Comparison of ENCODE assay signal across 24 cellular contexts in genomic region chr19:1366899-1367870, GRCh38. TPM values are rescaled to one million over a fixed set of nuclear protein-coding genes. Genes with fewer than 3 reads are reported as not detected.
DNase-seq lines count a peak whose midpoint lies in the region; ATAC-seq and TF ChIP-seq lines count a peak whose summit lies in the region.
"Had no signal": no experiment of that assay in that cellular context is flagged by ENCODE, and none has a peak within 500 bp of the region (broad histone marks: within the 10 kb centered on the region; RNA-seq: fewer than 3 reads in every experiment).

No MANE protein-coding gene starts in this region.

- DNase-seq in cardiac muscle cell (ENCODE audit: low read depth in 1 of 2, low spot score in 1 of 2) (no peak), cardiac septum (ENCODE audit: low spot score) (no peak), RWPE1 (ENCODE audit: low spot score) (no peak), glutamatergic neuron (no peak), osteocyte (ENCODE audit: extremely low spot score, unreplicated experiment) (no peak), OCI-LY7 (ENCODE audit: low spot score) (no peak), COLO668 (lab: John Stamatoyannopoulos, UW; ENCODE audit: unreplicated experiment) (no peak)
- DNase-seq: activated CD4-positive, alpha-beta T cell treated with anti-CD3 and anti-CD28 coated beads, Interleukin-2, amount 10 ng/mL, durations not matched to agents 7 days and 5 days; activated naive CD8-positive, alpha-beta T cell treated with anti-CD3 and anti-CD28 coated beads, Interleukin-2, amount 10 ng/mL, durations not matched to agents 7 days and 5 days; DMS 273 treated with DMSO at 0.1 percent for 48 hours; H7; naive B cell; NCI-H146; NCI-H2171 treated with DMSO at 0.1 percent for 48 hours; NCI-H526 treated with DMSO at 0.1 percent for 48 hours; PC-3; stimulated activated CD4-positive, alpha-beta T cell treated with anti-CD3 and anti-CD28 coated beads, Interleukin-4, amount 100 ng/mL, for 24 hours; T-helper 1 cell had no signal

- no peaks in the 10 kb centered on the region for H3K79me2 ChIP-seq in OCI-LY7 (ENCODE audit: insufficient read depth, low read depth, low read length)

- peaks cover 30% of the 10 kb centered on the region for H3K36me3 ChIP-seq in cardiac muscle cell
- H3K36me3 ChIP-seq in OCI-LY7 (ENCODE audit: insufficient read depth, low read length): peaks cover 82% of the 10 kb centered on the region

- H3K27ac ChIP-seq in cardiac muscle cell: peak overlapping the region; percentile 82
- H3K27ac ChIP-seq in RWPE1: peak overlapping the region; percentile 23; the same call in 1 of the 2 replicates
- H3K27ac ChIP-seq in OCI-LY7 (ENCODE audit: low read depth, low read length, poor library complexity, severe bottlenecking): no peak overlapping the region
- H3K27ac ChIP-seq: A549, right atrium auricular region, tibial nerve had no signal

- POLR2A ChIA-PET in RWPE1 (lab: Yijun Ruan, JAX; ENCODE audit: low non-redundant PET) (no interaction called here), OCI-LY7 (lab: Charles Lee) (no interaction called here)

- H3K4me3 Mint-ChIP-seq in glutamatergic neuron (ENCODE audit: unreplicated experiment) (no peak overlapping the region), osteocyte (ENCODE audit: unreplicated experiment) (no peak overlapping the region)
- H3K4me3 Mint-ChIP-seq: activated CD4-positive, alpha-beta T cell treated with anti-CD3 and anti-CD28 coated beads, Interleukin-2, amount 10 ng/mL, durations not matched to agents 7 days and 5 days; activated naive CD8-positive, alpha-beta T cell treated with anti-CD3 and anti-CD28 coated beads, Interleukin-2, amount 10 ng/mL, durations not matched to agents 7 days and 5 days; memory B cell; stimulated activated naive CD8-positive, alpha-beta T cell treated with anti-CD3 and anti-CD28 coated beads, Interleukin-15, Interleukin-2, amounts not matched to agents 100 ng/mL and 50 ng/mL, for 24 hours had no signal

- H3K27me3 Mint-ChIP-seq in glutamatergic neuron (ENCODE audit: unreplicated experiment): no peaks in the 10 kb centered on the region
- no peaks in the 10 kb centered on the region for H3K27me3 Mint-ChIP-seq in osteocyte (ENCODE audit: unreplicated experiment)
- H3K27me3 Mint-ChIP-seq: activated CD4-positive, alpha-beta T cell treated with anti-CD3 and anti-CD28 coated beads, Interleukin-2, amount 10 ng/mL, durations not matched to agents 7 days and 5 days; activated naive CD8-positive, alpha-beta T cell treated with anti-CD3 and anti-CD28 coated beads, Interleukin-2, amount 10 ng/mL, durations not matched to agents 7 days and 5 days; memory B cell; naive B cell; stimulated activated naive CD8-positive, alpha-beta T cell treated with anti-CD3 and anti-CD28 coated beads, Interleukin-15, Interleukin-2, amounts not matched to agents 100 ng/mL and 50 ng/mL, for 24 hours had no signal

- H3K36me3 Mint-ChIP-seq in glutamatergic neuron (ENCODE audit: unreplicated experiment): peaks cover 2% of the 10 kb centered on the region
- peaks cover 25% of the 10 kb centered on the region for H3K36me3 Mint-ChIP-seq in osteocyte (ENCODE audit: unreplicated experiment)
- H3K36me3 Mint-ChIP-seq: naive B cell had no signal

- H3K4me3 ChIP-seq in cardiac muscle cell: no peak overlapping the region
- H3K4me3 ChIP-seq in OCI-LY7 (ENCODE audit: low read depth, low read length, poor library complexity, severe bottlenecking): no peak overlapping the region
- H3K4me3 ChIP-seq: A549, right atrium auricular region, tibial nerve had no signal

- H3K9me3 ChIP-seq in cardiac muscle cell (ENCODE audit: low read depth) (no peaks in the 10 kb centered on the region), OCI-LY7 (ENCODE audit: low read length) (no peaks in the 10 kb centered on the region)
- H3K9me3 ChIP-seq: A549, right atrium auricular region, tibial nerve had no signal

- no peaks in the 10 kb centered on the region for H3K27me3 ChIP-seq in cardiac muscle cell
- H3K27me3 ChIP-seq: right atrium auricular region, tibial nerve had no signal

- no peak overlapping the region for H3K4me2 ChIP-seq in OCI-LY7 (ENCODE audit: low read length)
- H3K4me2 ChIP-seq: A549 had no signal

- TF ChIP-seq CTCF in cardiac muscle cell (IDR thresholded peaks at IDR 0.05; ENCODE audit: low read depth, low read length): no peak
- TF ChIP-seq CTCF in RWPE1 (conservative IDR thresholded peaks at IDR 0.05; ENCODE audit: low read depth): no peak
- no peak for TF ChIP-seq CTCF in glutamatergic neuron (IDR thresholded peaks at IDR 0.05; ENCODE audit: partially characterized antibody, unreplicated experiment)
- TF ChIP-seq CTCF in osteocyte (IDR thresholded peaks at IDR 0.05): no peak
- no peak for TF ChIP-seq CTCF in OCI-LY7 (conservative IDR thresholded peaks at IDR 0.05; ENCODE audit: low read length)

- BruUV-seq in OCI-LY7 (replicated peaks; lab: Mats Ljungman, UMichigan): no TSS peak

- no peaks in the 10 kb centered on the region for H3K9me2 ChIP-seq in OCI-LY7 (ENCODE audit: insufficient read depth, low read length)

- intact Hi-C loops in cardiac septum (cut with DNase I): no loop called here
- intact Hi-C loops in OCI-LY7 (cut with micrococcal nuclease; ENCODE audit: unreplicated experiment): loop anchor here (1.0 kb wide), 1 partner anchor 23 kb away; no protein-coding TSS in a partner anchor

- no peak overlapping the region for H2AFZ ChIP-seq in OCI-LY7 (ENCODE audit: low read length)

- H3K4me1 ChIP-seq in cardiac muscle cell (ENCODE audit: low read depth) (peaks cover 13% of the 10 kb centered on the region), OCI-LY7 (ENCODE audit: insufficient read depth, low read length, poor library complexity, severe bottlenecking) (no peaks in the 10 kb centered on the region)

- no peaks in the 10 kb centered on the region for H4K20me1 ChIP-seq in OCI-LY7 (ENCODE audit: insufficient read depth, low read length)

- CTCF ChIA-PET in RWPE1 (lab: Yijun Ruan, JAX): interaction anchor here (0.7 kb wide), 1 partner anchor 53 kb away, joined by 3 read pairs; no protein-coding TSS in a partner anchor
- CTCF ChIA-PET in OCI-LY7 (lab: Charles Lee; ENCODE audit: unreplicated experiment): no interaction called here

- H3K4me1 Mint-ChIP-seq in glutamatergic neuron (ENCODE audit: low read depth, unreplicated experiment) (peaks cover 4% of the 10 kb centered on the region), osteocyte (ENCODE audit: unreplicated experiment) (peaks cover 7% of the 10 kb centered on the region)

- peak overlapping the region; percentile 23 for H3K27ac Mint-ChIP-seq in glutamatergic neuron (ENCODE audit: unreplicated experiment)
- H3K27ac Mint-ChIP-seq in osteocyte (ENCODE audit: unreplicated experiment): no peak overlapping the region
- H3K27ac Mint-ChIP-seq: activated CD4-positive, alpha-beta T cell treated with anti-CD3 and anti-CD28 coated beads, Interleukin-2, amount 10 ng/mL, durations not matched to agents 7 days and 5 days; activated naive CD8-positive, alpha-beta T cell treated with anti-CD3 and anti-CD28 coated beads, Interleukin-2, amount 10 ng/mL, durations not matched to agents 7 days and 5 days; memory B cell; stimulated activated naive CD8-positive, alpha-beta T cell treated with anti-CD3 and anti-CD28 coated beads, Interleukin-15, Interleukin-2, amounts not matched to agents 100 ng/mL and 50 ng/mL, for 24 hours had no signal

- no peak for ATAC-seq in HG03521 (IDR thresholded peaks at IDR 0.05; ENCODE audit: unreplicated experiment)
- ATAC-seq: A549, PC-3 had no signal

- H3K9me3 Mint-ChIP-seq in glutamatergic neuron (ENCODE audit: unreplicated experiment): peaks cover 2% of the 10 kb centered on the region
- H3K9me3 Mint-ChIP-seq in osteocyte (ENCODE audit: unreplicated experiment): no peaks in the 10 kb centered on the region
- H3K9me3 Mint-ChIP-seq: activated CD4-positive, alpha-beta T cell treated with anti-CD3 and anti-CD28 coated beads, Interleukin-2, amount 10 ng/mL, durations not matched to agents 7 days and 5 days; activated naive CD8-positive, alpha-beta T cell treated with anti-CD3 and anti-CD28 coated beads, Interleukin-2, amount 10 ng/mL, durations not matched to agents 7 days and 5 days; memory B cell; naive B cell; stimulated activated naive CD8-positive, alpha-beta T cell treated with anti-CD3 and anti-CD28 coated beads, Interleukin-15, Interleukin-2, amounts not matched to agents 100 ng/mL and 50 ng/mL, for 24 hours had no signal

RNA-seq across cellular contexts. Expression of gene NDUFS7, which starts 16.5 kb away (rescaled TPM):
- 264 and 266 TPM in 2 replicates for total RNA-seq in cardiac muscle cell
- polyA plus RNA-seq in cardiac muscle cell: 455 and 472 TPM in 2 replicates
- 233 TPM for total RNA-seq in cardiac septum
- total RNA-seq in glutamatergic neuron (ENCODE audit: unreplicated experiment): 123 TPM
- total RNA-seq in osteocyte: 71.7 and 74.4 TPM in 2 replicates
- total RNA-seq in OCI-LY7 (2014; rRNA removed; shearing (Covaris generic)): 125 and 132 TPM in 2 replicates
- total RNA-seq in OCI-LY7 (2022): 147 and 148 TPM in 2 replicates

RNA-seq across cellular contexts. Expression of gene GAMT, which starts 34.2 kb away (rescaled TPM):
- total RNA-seq in cardiac muscle cell (197 and 231 TPM in 2 replicates), cardiac septum (51.6 TPM), glutamatergic neuron (ENCODE audit: unreplicated experiment) (17.9 TPM), osteocyte (31.2 and 35.3 TPM in 2 replicates), OCI-LY7 (2022) (17.6 and 27.5 TPM in 2 replicates)
- 180 and 231 TPM in 2 replicates for polyA plus RNA-seq in cardiac muscle cell
- total RNA-seq in OCI-LY7 (2014; rRNA removed; shearing (Covaris generic)): 9.7 and 14.4 TPM in 2 replicates

RNA-seq across cellular contexts. Expression of gene DAZAP1, which starts 40.2 kb away (rescaled TPM):
- total RNA-seq in cardiac muscle cell: 103 and 112 TPM in 2 replicates
- 41.8 and 43.0 TPM in 2 replicates for polyA plus RNA-seq in cardiac muscle cell
- total RNA-seq in cardiac septum: 81.2 TPM
- 135 TPM for total RNA-seq in glutamatergic neuron (ENCODE audit: unreplicated experiment)
- 91.0 and 101 TPM in 2 replicates for total RNA-seq in osteocyte
- 170 and 210 TPM in 2 replicates for total RNA-seq in OCI-LY7 (2014; rRNA removed; shearing (Covaris generic))
- 373 and 383 TPM in 2 replicates for total RNA-seq in OCI-LY7 (2022)
